Comparison of ENCODE assay signal across 28 cellular contexts in genomic region chr3:131341761-131342160, GRCh38.
"Had no signal": no experiment of that assay in that cellular context is flagged by ENCODE, and none has a peak within 500 bp of the region (broad histone marks: within the 10 kb centered on the region; RNA-seq: fewer than 3 reads in every experiment).

No MANE protein-coding gene starts in this region.

- H3K4me1 ChIP-seq: colonic mucosa, esophagus squamous epithelium, foreskin keratinocyte, gastrocnemius medialis, gastroesophageal sphincter had no signal

- H3K4me3 ChIP-seq: colonic mucosa, coronary artery, dorsolateral prefrontal cortex, esophagus muscularis mucosa, esophagus squamous epithelium, gastrocnemius medialis, gastroesophageal sphincter, heart left ventricle, heart right ventricle, hepatocyte had no signal

- H3K4me1 Mint-ChIP-seq: endodermal cell had no signal

- H3K27ac ChIP-seq: colonic mucosa, coronary artery, dorsolateral prefrontal cortex, epithelial cell of prostate, esophagus muscularis mucosa, esophagus squamous epithelium, foreskin keratinocyte, gastrocnemius medialis, gastroesophageal sphincter, heart left ventricle, heart right ventricle, hepatocyte had no signal

- H3K27me3 Mint-ChIP-seq: dendritic cell treated with granulocyte-macrophage colony-stimulating factor and Interleukin-4, amounts not matched to agents 40 ng/mL and 50 ng/mL, for 4 days had no signal

- H2AFZ ChIP-seq: hepatocyte had no signal

- H3K4me2 ChIP-seq: hepatocyte had no signal

- FAIRE-seq: endometrium, endothelial cell of umbilical vein, frontal cortex had no signal

- H3K36me3 ChIP-seq: colonic mucosa, esophagus muscularis mucosa, esophagus squamous epithelium, gastrocnemius medialis, gastroesophageal sphincter, heart left ventricle, heart right ventricle had no signal

- ATAC-seq: effector memory CD8-positive, alpha-beta T cell; esophagus mucosa; foreskin keratinocyte; gastrocnemius medialis; gastroesophageal sphincter; heart left ventricle; heart right ventricle had no signal

- H3K79me2 ChIP-seq: hepatocyte had no signal

- H3K9me3 Mint-ChIP-seq: effector memory CD8-positive, alpha-beta T cell had no signal

- H3K27ac Mint-ChIP-seq: dendritic cell treated with granulocyte-macrophage colony-stimulating factor and Interleukin-4, amounts not matched to agents 40 ng/mL and 50 ng/mL, for 4 days; effector memory CD8-positive, alpha-beta T cell; endodermal cell had no signal

- H3K27me3 ChIP-seq: colonic mucosa, dorsolateral prefrontal cortex, esophagus muscularis mucosa, foreskin keratinocyte, gastrocnemius medialis, gastroesophageal sphincter, heart left ventricle, heart right ventricle, hepatocyte had no signal

- DNase-seq: colonic mucosa; cortex of kidney; dermis blood vessel endothelial cell; dorsolateral prefrontal cortex; effector CD4-positive, alpha-beta T cell; effector memory CD4-positive, alpha-beta T cell; effector memory CD8-positive, alpha-beta T cell; endodermal cell; erythroblast; esophagus squamous epithelium; foreskin fibroblast; foreskin keratinocyte; foreskin melanocyte; gastrocnemius medialis; glutamatergic neuron; head of caudate nucleus; heart left ventricle; heart right ventricle had no signal

- H3K9me3 ChIP-seq: colonic mucosa had no signal

- H3K4me3 Mint-ChIP-seq: dendritic cell treated with granulocyte-macrophage colony-stimulating factor and Interleukin-4, amounts not matched to agents 40 ng/mL and 50 ng/mL, for 4 days; effector memory CD8-positive, alpha-beta T cell; endodermal cell had no signal
